In the genomic region with DNA sequence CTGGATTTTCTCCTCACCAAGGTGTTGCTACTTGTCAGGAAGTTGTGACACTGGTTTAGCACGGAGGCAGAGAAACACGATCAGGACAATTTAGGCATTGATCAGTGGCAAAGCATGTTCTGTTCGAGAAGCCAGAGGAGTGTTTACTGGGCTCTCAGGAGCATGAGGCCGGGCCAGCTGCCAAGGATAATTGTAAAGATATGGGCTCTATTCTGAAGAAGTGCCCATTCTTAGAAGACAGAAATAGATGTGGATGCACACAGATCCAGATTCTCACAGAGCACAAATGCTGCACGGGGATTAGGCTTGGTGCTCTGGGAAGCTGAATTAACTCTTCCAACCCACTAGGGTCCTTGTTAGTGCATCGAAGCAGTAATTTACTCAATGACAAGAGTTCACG, we compare ENCODE assay signal across 16 cellular contexts. TPM values are rescaled to one million over a fixed set of nuclear protein-coding genes. Genes with fewer than 3 reads are reported as not detected.
DNase-seq lines count a peak whose midpoint lies in the region; ATAC-seq and TF ChIP-seq lines count a peak whose summit lies in the region.
"Had no signal": no experiment of that assay in that cellular context is flagged by ENCODE, and none has a peak within 500 bp of the region (broad histone marks: within the 10 kb centered on the region; RNA-seq: fewer than 3 reads in every experiment).

No MANE protein-coding gene starts in this region.

- no peak overlapping the region for H3K4me3 ChIP-seq in brain microvascular endothelial cell (ENCODE audit: low read depth, low read length)
- H3K4me3 ChIP-seq in CD4-positive, alpha-beta memory T cell (ENCODE audit: low read length in 2 of 2), result no peak overlapping the region
- H3K4me3 ChIP-seq: coronary artery had no signal

- no peaks in the 10 kb centered on the region for H3K36me3 Mint-ChIP-seq in CD4-positive, alpha-beta memory T cell
- H3K36me3 Mint-ChIP-seq: brain had no signal

- H3K27me3 ChIP-seq in brain microvascular endothelial cell (replicated peaks), result no peaks in the 10 kb centered on the region
- H3K27me3 ChIP-seq in CD4-positive, alpha-beta memory T cell (ENCODE audit: insufficient read depth, low read length), result no peaks in the 10 kb centered on the region

- TF ChIP-seq CTCF in brain microvascular endothelial cell (IDR thresholded peaks at IDR 0.05; ENCODE audit: low read depth, low read length, missing control alignments), result no peak

- H3K9me3 Mint-ChIP-seq in CD4-positive, alpha-beta memory T cell, result peaks cover 0 to 6% (median 1%) of the 10 kb centered on the region in 8 donors
- H3K9me3 Mint-ChIP-seq: memory B cell had no signal

- no peaks in the 10 kb centered on the region for H3K36me3 ChIP-seq in brain microvascular endothelial cell (replicated peaks)
- no peaks in the 10 kb centered on the region for H3K36me3 ChIP-seq in CD4-positive, alpha-beta memory T cell (ENCODE audit: insufficient read depth, low read length)

- peaks cover 0 to 2% of the 10 kb centered on the region in 2 donors for H3K27me3 Mint-ChIP-seq in CD4-positive, alpha-beta memory T cell
- H3K27me3 Mint-ChIP-seq: activated CD4-positive, alpha-beta T cell treated with anti-CD3 and anti-CD28 coated beads for 36 hours; memory B cell had no signal

- in situ Hi-C loops in brain microvascular endothelial cell (cut with HindIII; ENCODE audit: low pct_ligation_motif_present, low sequenced_read_pairs), result no loop called here

- intact Hi-C loops in CD4-positive, alpha-beta memory T cell (cut with micrococcal nuclease), result no loop called here

- ATAC-seq in GM19467 (IDR thresholded peaks at IDR 0.05; ENCODE audit: unreplicated experiment), result no peak
- ATAC-seq: activated CD4-positive, alpha-beta T cell treated with anti-CD3 and anti-CD28 coated beads for 36 hours; sciatic nerve had no signal

- H3K27ac Mint-ChIP-seq in CD4-positive, alpha-beta memory T cell, result no peak overlapping the region
- H3K27ac Mint-ChIP-seq: activated CD4-positive, alpha-beta T cell treated with anti-CD3 and anti-CD28 coated beads for 36 hours; activated naive CD8-positive, alpha-beta T cell treated with anti-CD3 and anti-CD28 coated beads, Interleukin-2, amount 10 ng/mL, durations not matched to agents 7 days and 5 days had no signal

- CTCF ChIA-PET in CD4-positive, alpha-beta memory T cell (lab: Charles Lee; ENCODE audit: partially characterized antibody), result no interaction called here

- H3K4me1 Mint-ChIP-seq in CD4-positive, alpha-beta memory T cell, result peaks cover 0 to 3% (median 0%) of the 10 kb centered on the region in 4 donors
- H3K4me1 Mint-ChIP-seq: activated naive CD8-positive, alpha-beta T cell treated with anti-CD3 and anti-CD28 coated beads, Interleukin-2, amount 10 ng/mL, durations not matched to agents 7 days and 5 days had no signal

- no peaks in the 10 kb centered on the region for H3K4me1 ChIP-seq in CD4-positive, alpha-beta memory T cell (ENCODE audit: insufficient read depth, low read length)

- no peaks in the 10 kb centered on the region for H3K9me3 ChIP-seq in CD4-positive, alpha-beta memory T cell (ENCODE audit: control insufficient read depth in 1 of 2, low read length in 2 of 2)

- POLR2A ChIA-PET in CD4-positive, alpha-beta memory T cell (lab: Charles Lee; ENCODE audit: partially characterized antibody), result no interaction called here

- DNase-seq in NCI-H510A treated with DMSO at 0.1 percent for 48 hours (lab: John Stamatoyannopoulos, UW) (peak; percentile 17), NCI-H510A (lab: John Stamatoyannopoulos, UW) (no peak), NCI-H2029 (lab: John Stamatoyannopoulos, UW) (peak; percentile 35), brain microvascular endothelial cell (peak; percentile 17), retina (peak; percentile 46)
- no peak for DNase-seq in activated CD8-positive, alpha-beta memory T cell treated with anti-CD3 and anti-CD28 coated beads, Interleukin-2, amount 50 U/mL, for 4 hours
- no peak for DNase-seq in CD4-positive, alpha-beta memory T cell
- DNase-seq: activated CD4-positive, alpha-beta T cell treated with anti-CD3 and anti-CD28 coated beads for 36 hours; activated naive CD8-positive, alpha-beta T cell treated with anti-CD3 and anti-CD28 coated beads, Interleukin-2, amount 10 ng/mL, durations not matched to agents 7 days and 5 days; Calu3 had no signal

- no peak overlapping the region for H3K27ac ChIP-seq in brain microvascular endothelial cell
- no peak overlapping the region for H3K27ac ChIP-seq in CD4-positive, alpha-beta memory T cell (ENCODE audit: low read depth, low read length)
- H3K27ac ChIP-seq: coronary artery had no signal

- no peak overlapping the region for H3K4me3 Mint-ChIP-seq in CD4-positive, alpha-beta memory T cell
- H3K4me3 Mint-ChIP-seq: activated CD4-positive, alpha-beta T cell treated with anti-CD3 and anti-CD28 coated beads for 36 hours; activated naive CD8-positive, alpha-beta T cell treated with anti-CD3 and anti-CD28 coated beads, Interleukin-2, amount 10 ng/mL, durations not matched to agents 7 days and 5 days; brain; memory B cell had no signal

RNA-seq across cellular contexts. Expression of a gene that starts 16.2 kb away (rescaled TPM):
- 1 to 10 TPM; 3.2 to 3.9 TPM for total RNA-seq in CD4-positive, alpha-beta memory T cell
- polyA plus RNA-seq in CD4-positive, alpha-beta memory T cell, result 1 to 10 TPM in 1 of 2 donors, under 1 TPM in 1; 0.63 to 4.6 TPM
- total RNA-seq: Calu3 had no signal
- polyA plus RNA-seq: keratinocyte had no signal

Comparison
In these comparisons a context has a peak if more than half of its experiments do, and no peak if none do; other contexts are left out.
1. DNase-seq: peak in NCI-H510A treated with DMSO at 0.1 percent for 48 hours (single experiment), NCI-H2029 (single experiment), brain microvascular endothelial cell (single experiment) and retina (single experiment); none in NCI-H510A (single experiment), activated CD8-positive, alpha-beta memory T cell treated with anti-CD3 and anti-CD28 coated beads, Interleukin-2, amount 50 U/mL, for 4 hours (single experiment) and CD4-positive, alpha-beta memory T cell (0 of 5).